In genomic region chr14:22375321-22375930, GRCh38 we compare ENCODE assay signal across 8 cellular contexts.
DNase-seq lines count a peak whose midpoint lies in the region; ATAC-seq and TF ChIP-seq lines count a peak whose summit lies in the region.

No MANE protein-coding gene starts in this region.

- no peak overlapping the region for H3K27ac ChIP-seq in heart left ventricle

- H3K9me3 ChIP-seq in heart left ventricle = no peaks in the 10 kb centered on the region

- POLR2A ChIA-PET in MCF 10A (lab: Yijun Ruan, JAX) = interaction anchor here (0.9 to 7.1 kb wide), 3 partner anchors 43 to 56 kb away, joined by 6 to 52 read pairs (median 24); no protein-coding TSS in a partner anchor

- H3K4me3 Mint-ChIP-seq in MCF 10A (ENCODE audit: unreplicated experiment) (no peak overlapping the region), memory B cell (no peak overlapping the region)

- H3K4me3 ChIP-seq in heart left ventricle = no peak overlapping the region

- no peaks in the 10 kb centered on the region for H3K36me3 Mint-ChIP-seq in MCF 10A (ENCODE audit: insufficient read depth, unreplicated experiment)
- H3K36me3 Mint-ChIP-seq in memory B cell = no peaks in the 10 kb centered on the region

- H3K4me1 ChIP-seq in heart left ventricle = peaks cover 0 to 10% (median under 1%) of the 10 kb centered on the region in 12 donors

- no peaks in the 10 kb centered on the region for H3K36me3 ChIP-seq in heart left ventricle

- CTCF ChIA-PET in MCF 10A (lab: Yijun Ruan, JAX) = interaction anchor here (0.6 to 7.5 kb wide), 31 partner anchors 9 to 459 kb away, joined by 3 to 294 read pairs (median 4); no protein-coding TSS in a partner anchor

- 3 to 30% (median 12%) methylated on average over 2 of the region's 2 CpGs for WGBS in heart left ventricle, 4 donors

- peaks cover 0 to 8% (median 0%) of the 10 kb centered on the region in 9 donors for H3K27me3 ChIP-seq in heart left ventricle

- TF ChIP-seq POLR2A in heart left ventricle (IDR thresholded peaks at IDR 0.05) = no peak

- H3K9me3 Mint-ChIP-seq in MCF 10A (ENCODE audit: unreplicated experiment) (no peaks in the 10 kb centered on the region), memory B cell (no peaks in the 10 kb centered on the region)

- DNase-seq in heart left ventricle = no peak
- no peak for DNase-seq in cardiac septum (ENCODE audit: low spot score)
- peak; percentile 79 for DNase-seq in NCI-H2227 (lab: John Stamatoyannopoulos, UW; ENCODE audit: unreplicated experiment)
- peak; percentile 63 for DNase-seq in MCF 10A (ENCODE audit: unreplicated experiment)
- DNase-seq in memory B cell (ENCODE audit: low spot score in 2 of 2) = peak in 1 of 2 donors; percentile 40
- DNase-seq in OCI-M2 (lab: John Stamatoyannopoulos, UW; ENCODE audit: unreplicated experiment) = no peak

- H3K27ac Mint-ChIP-seq in MCF 10A (ENCODE audit: low read depth, unreplicated experiment) (no peak overlapping the region), memory B cell (no peak overlapping the region)

- peaks cover 20% of the 10 kb centered on the region for H3K27me3 Mint-ChIP-seq in MCF 10A (ENCODE audit: insufficient read depth, unreplicated experiment)
- no peaks in the 10 kb centered on the region for H3K27me3 Mint-ChIP-seq in memory B cell

- BruUV-seq in MCF 10A (replicated peaks; lab: Mats Ljungman, UMichigan) = no TSS peak

- ATAC-seq in heart left ventricle = no peak
- peak; percentile 66 for ATAC-seq in memory B cell (ENCODE audit: low read depth)
- no peak for ATAC-seq in GM19397 (IDR thresholded peaks at IDR 0.05; ENCODE audit: unreplicated experiment)
- no peak for ATAC-seq in activated CD4-positive, CD25-positive, alpha-beta regulatory T cell treated with anti-CD3 and anti-CD28 coated beads, Interleukin-2, amount 50 U/mL, for 24 hours

- intact Hi-C loops in heart left ventricle (cut with DNase I) = loop anchor here in 7 of 10 donors (1.0 to 10.0 kb wide), 4 partner anchors 55 to 151 kb away; no protein-coding TSS in a partner anchor
- intact Hi-C loops in cardiac septum (cut with DNase I) = no loop called here
- intact Hi-C loops in MCF 10A (cut with micrococcal nuclease) = loop anchor here (1.0 kb wide), 3 partner anchors 56 to 155 kb away; no protein-coding TSS in a partner anchor

- H3K4me1 Mint-ChIP-seq in MCF 10A (ENCODE audit: insufficient read depth, unreplicated experiment) (peaks cover 9% of the 10 kb centered on the region), memory B cell (peaks cover 2% of the 10 kb centered on the region)

- TF ChIP-seq CTCF in heart left ventricle (IDR thresholded peaks at IDR 0.05) (peak; percentile 28 to 76 (median 64)), MCF 10A (IDR thresholded peaks at IDR 0.05; ENCODE audit: unreplicated experiment) (peak; percentile 69)

Comparison
In these comparisons a context has a peak if more than half of its experiments do, and no peak if none do; other contexts are left out.
1. DNase-seq: peak in NCI-H2227 (single experiment) and MCF 10A (single experiment); none in heart left ventricle (0 of 5), cardiac septum (single experiment) and OCI-M2 (single experiment).